In genomic region chr4:168619266-168619631, GRCh38 we compare ENCODE assay signal across 15 cellular contexts.
DNase-seq lines count a peak whose midpoint lies in the region; ATAC-seq and TF ChIP-seq lines count a peak whose summit lies in the region.
"Had no signal": no experiment of that assay in that cellular context is flagged by ENCODE, and none has a peak within 500 bp of the region (broad histone marks: within the 10 kb centered on the region; RNA-seq: fewer than 3 reads in every experiment).

No MANE protein-coding gene starts in this region.

- H2BK15ac ChIP-seq in mesenchymal stem cell (ENCODE audit: low read depth, poor library complexity, severe bottlenecking), result no peak overlapping the region

- H3K4me1 ChIP-seq in mammary epithelial cell (ENCODE audit: insufficient read depth, low read length), result peaks cover 34% of the 10 kb centered on the region
- no peaks in the 10 kb centered on the region for H3K4me1 ChIP-seq in breast epithelium
- H3K4me1 ChIP-seq in mesenchymal stem cell (ENCODE audit: control insufficient read depth, insufficient read depth, low read depth, low read length), result peaks cover 10% of the 10 kb centered on the region
- peaks cover 5 to 20% of the 10 kb centered on the region in 2 donors for H3K4me1 ChIP-seq in aorta (ENCODE audit: control insufficient read depth in 1 of 2, insufficient read depth in 2 of 2, low read length in 2 of 2)

- H3K27ac ChIP-seq in mammary epithelial cell (ENCODE audit: insufficient read depth, low read depth, low read length) (no peak overlapping the region), breast epithelium (no peak overlapping the region), mesenchymal stem cell (ENCODE audit: low read length, poor library complexity, severe bottlenecking) (peak overlapping the region; percentile 8), aorta (ENCODE audit: low read depth in 1 of 2, low read length in 2 of 2) (peak overlapping the region; percentile 24 to 91)

- no peaks in the 10 kb centered on the region for H3K79me2 ChIP-seq in mammary epithelial cell (ENCODE audit: insufficient read depth, low read length)

- H2AK5ac ChIP-seq in mesenchymal stem cell (ENCODE audit: low read length, severe bottlenecking), result peak overlapping the region; percentile 6

- H3K79me1 ChIP-seq in mesenchymal stem cell (replicated peaks; ENCODE audit: low read length, poor library complexity, severe bottlenecking), result no peaks in the 10 kb centered on the region

- H3K36me3 ChIP-seq in mammary epithelial cell (ENCODE audit: insufficient read depth, low read length) (no peaks in the 10 kb centered on the region), breast epithelium (no peaks in the 10 kb centered on the region), mesenchymal stem cell (ENCODE audit: control insufficient read depth in 1 of 2, insufficient read depth in 2 of 2, low read depth in 1 of 2, low read length in 2 of 2) (no peaks in the 10 kb centered on the region), aorta (ENCODE audit: control insufficient read depth in 1 of 2, insufficient read depth in 2 of 2, low read length in 1 of 2) (no peaks in the 10 kb centered on the region)

- H2BK5ac ChIP-seq in mesenchymal stem cell (ENCODE audit: low read depth, low read length, poor library complexity, severe bottlenecking), result no peak overlapping the region

- no peak overlapping the region for H4K8ac ChIP-seq in mesenchymal stem cell (ENCODE audit: low read length)

- H3K4me2 ChIP-seq in mammary epithelial cell (ENCODE audit: insufficient read depth, low read depth, low read length), result no peak overlapping the region
- no peak overlapping the region for H3K4me2 ChIP-seq in mesenchymal stem cell (ENCODE audit: low read length, poor library complexity, severe bottlenecking)

- no peak for TF ChIP-seq CTCF in mammary epithelial cell (conservative IDR thresholded peaks at IDR 0.05 in 1 of 2, IDR thresholded peaks at IDR 0.05 in 1 of 2; ENCODE audit: extremely low read depth in 1 of 2, insufficient read depth in 1 of 2, low read depth in 1 of 2, low read length in 2 of 2)
- no peak for TF ChIP-seq CTCF in breast epithelium (IDR thresholded peaks at IDR 0.05)
- no peak for TF ChIP-seq CTCF in epithelial cell of esophagus (IDR thresholded peaks at IDR 0.05; ENCODE audit: insufficient read depth, low read depth, low read length, missing control alignments)

- in situ Hi-C loops in mammary epithelial cell (cut with MboI; ENCODE audit: low sequenced_read_pairs in 2 of 2), result no loop called here

- H2AFZ ChIP-seq in mammary epithelial cell (ENCODE audit: low read depth, low read length), result peak overlapping the region; percentile 23
- H2AFZ ChIP-seq in mesenchymal stem cell (ENCODE audit: low read depth, low read length), result no peak overlapping the region

- H3K4me3 ChIP-seq in mammary epithelial cell (replicated peaks in 1 of 3; ENCODE audit: insufficient read depth in 1 of 3, low read depth in 2 of 3, low read length in 3 of 3) (no peak overlapping the region), breast epithelium (no peak overlapping the region), epithelial cell of esophagus (ENCODE audit: low read length) (no peak overlapping the region), mesenchymal stem cell (ENCODE audit: insufficient read depth in 1 of 2, low read depth in 1 of 2, low read length in 2 of 2) (no peak overlapping the region), aorta (ENCODE audit: low read length in 2 of 2) (no peak overlapping the region)

- no peaks in the 10 kb centered on the region for H3K9me3 ChIP-seq in mammary epithelial cell (replicated peaks; ENCODE audit: insufficient read depth, low read length)
- H3K9me3 ChIP-seq in breast epithelium, result no peaks in the 10 kb centered on the region
- H3K9me3 ChIP-seq in mesenchymal stem cell (ENCODE audit: control insufficient read depth, low read length), result no peaks in the 10 kb centered on the region
- no peaks in the 10 kb centered on the region for H3K9me3 ChIP-seq in aorta (ENCODE audit: control insufficient read depth, low read length)

- H3K9ac ChIP-seq in mammary epithelial cell (ENCODE audit: insufficient read depth, low read length) (no peak overlapping the region), mesenchymal stem cell (ENCODE audit: low read length) (no peak overlapping the region)

- H4K20me1 ChIP-seq in mammary epithelial cell (ENCODE audit: insufficient read depth, low read length), result no peaks in the 10 kb centered on the region

- DNase-seq in mammary epithelial cell (peak; percentile 43), breast epithelium (ENCODE audit: low spot score in 2 of 2) (no peak), epithelial cell of esophagus (ENCODE audit: low read depth) (peak; percentile 51), mesenchymal stem cell (no peak), aorta (no peak), T-helper 1 cell (no peak), 8988T (no peak)
- no peak for DNase-seq in activated CD8-positive, alpha-beta memory T cell treated with anti-CD3 and anti-CD28 coated beads for 24 hours
- DNase-seq: C1 segment of cervical spinal cord; natural killer cell; NCI-H146; NCI-H345; retina; stimulated activated naive CD4-positive, alpha-beta T cell treated with Interleukin-2 at 50 U/mL for 16 hours had no signal

- no peak overlapping the region for H2BK12ac ChIP-seq in mesenchymal stem cell (ENCODE audit: low read length in 2 of 2)

- H3K27me3 ChIP-seq in mammary epithelial cell (ENCODE audit: insufficient read depth, low read length) (no peaks in the 10 kb centered on the region), breast epithelium (no peaks in the 10 kb centered on the region), mesenchymal stem cell (ENCODE audit: control insufficient read depth in 1 of 2, insufficient read depth in 1 of 2, low read length in 2 of 2) (no peaks in the 10 kb centered on the region), aorta (ENCODE audit: control insufficient read depth in 1 of 2, insufficient read depth in 2 of 2, low read length in 1 of 2) (no peaks in the 10 kb centered on the region)

- no TSS peak for BruUV-seq in mammary epithelial cell (replicated peaks; lab: Mats Ljungman, UMichigan)

- CTCF ChIA-PET in mammary epithelial cell (lab: Charles Lee; ENCODE audit: low non-redundant PET), result no interaction called here

- H4K91ac ChIP-seq in mesenchymal stem cell (ENCODE audit: low read length), result no peak overlapping the region

- no peak for TF ChIP-seq POLR2A in breast epithelium (IDR thresholded peaks at IDR 0.05)

- intact Hi-C loops in mammary epithelial cell (cut with micrococcal nuclease), result no loop called here
- intact Hi-C loops in breast epithelium (cut with DNase I; ENCODE audit: low total_unique reads), result loop anchor here (1.0 kb wide), 1 partner anchor 24 kb away; no protein-coding TSS in a partner anchor
- intact Hi-C loops in aorta (cut with DNase I), result loop anchor here in 1 of 2 donors (5.0 kb wide), 1 partner anchor 38 kb away; no protein-coding TSS in a partner anchor

- H3K4ac ChIP-seq in mesenchymal stem cell (ENCODE audit: low read depth in 1 of 2, low read length in 2 of 2), result no peak overlapping the region

- no peak overlapping the region for H3K18ac ChIP-seq in mesenchymal stem cell (ENCODE audit: low read depth in 1 of 2, low read length in 2 of 2)

- no peak overlapping the region for H3K14ac ChIP-seq in mesenchymal stem cell (ENCODE audit: low read length in 2 of 2)

- dilution Hi-C loops in mammary epithelial cell (cut with HindIII; ENCODE audit: low sequenced_read_pairs), result no loop called here

- no peak overlapping the region for H3K23ac ChIP-seq in mesenchymal stem cell (ENCODE audit: low read length in 2 of 2)

- no peak for ATAC-seq in aorta (ENCODE audit: low FRiP score)
- ATAC-seq: activated CD4-positive, CD25-positive, alpha-beta regulatory T cell treated with anti-CD3 and anti-CD28 coated beads, Interleukin-2, amount 50 U/mL, for 24 hours had no signal

- no peak overlapping the region for H2BK120ac ChIP-seq in mesenchymal stem cell (ENCODE audit: low read depth, low read length)

Comparison
In these comparisons a context has a peak if more than half of its experiments do, and no peak if none do; other contexts are left out.
1. DNase-seq: peak in mammary epithelial cell (single experiment) and epithelial cell of esophagus (single experiment); none in breast epithelium (0 of 2), mesenchymal stem cell (single experiment), aorta (0 of 2), T-helper 1 cell (0 of 5), activated CD8-positive, alpha-beta memory T cell treated with anti-CD3 and anti-CD28 coated beads for 24 hours (single experiment) and 8988T (single experiment).
2. H3K27ac ChIP-seq: peak in mesenchymal stem cell (single experiment) and aorta (2 of 2); none in mammary epithelial cell (single experiment) and breast epithelium (0 of 2).